ENCODE assay signal across 1 cellular context in the genomic region with DNA sequence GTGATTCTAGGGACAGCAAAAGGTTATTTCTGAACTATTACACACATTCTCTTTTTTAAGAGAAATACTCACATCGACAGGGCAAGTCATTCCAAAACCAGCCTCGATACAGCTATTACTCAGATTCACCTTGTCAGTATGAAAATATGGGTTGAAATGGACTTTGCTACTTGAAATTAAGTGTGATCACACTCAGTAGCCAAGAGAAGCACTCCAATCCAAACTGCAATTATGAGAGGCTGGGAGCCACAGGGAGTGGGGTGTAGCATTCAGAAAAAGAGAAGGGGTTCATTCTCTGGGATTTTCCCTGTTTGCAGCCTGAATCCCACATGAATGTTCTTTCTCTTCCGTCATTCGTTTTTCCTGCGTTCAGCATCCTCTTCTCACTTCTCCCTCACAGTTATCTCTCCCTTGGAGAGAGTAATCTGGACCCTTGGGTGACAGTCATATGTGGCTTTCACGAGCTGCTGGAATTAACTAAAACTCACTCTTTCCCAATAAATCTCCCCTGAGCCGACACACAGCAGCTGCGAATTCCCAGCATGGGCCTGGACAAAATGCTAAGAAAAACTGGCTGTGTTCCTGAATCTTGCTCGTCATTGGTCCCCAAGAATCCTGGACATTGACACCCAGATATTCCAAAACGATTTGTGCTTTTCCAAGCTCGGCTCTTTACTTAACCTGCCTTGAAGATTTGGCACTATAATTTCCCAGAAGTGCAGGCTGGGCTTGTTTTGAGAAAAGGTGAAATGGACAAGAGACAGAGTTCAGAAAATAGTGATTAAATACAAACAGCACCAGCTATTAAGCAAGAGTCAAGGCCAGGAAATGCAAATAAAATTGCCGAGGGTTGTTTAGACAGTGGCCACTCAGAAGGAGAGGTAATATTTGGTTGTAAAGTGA.
TF ChIP-seq lines count a peak whose summit lies in the region.

No MANE protein-coding gene starts in this region.

TF ChIP-seq in GM23338, 12 proteins besides CTCF, POLR2A, EP300 and RAD21 (continued from another document):
- TF ChIP-seq, protein P1, sequence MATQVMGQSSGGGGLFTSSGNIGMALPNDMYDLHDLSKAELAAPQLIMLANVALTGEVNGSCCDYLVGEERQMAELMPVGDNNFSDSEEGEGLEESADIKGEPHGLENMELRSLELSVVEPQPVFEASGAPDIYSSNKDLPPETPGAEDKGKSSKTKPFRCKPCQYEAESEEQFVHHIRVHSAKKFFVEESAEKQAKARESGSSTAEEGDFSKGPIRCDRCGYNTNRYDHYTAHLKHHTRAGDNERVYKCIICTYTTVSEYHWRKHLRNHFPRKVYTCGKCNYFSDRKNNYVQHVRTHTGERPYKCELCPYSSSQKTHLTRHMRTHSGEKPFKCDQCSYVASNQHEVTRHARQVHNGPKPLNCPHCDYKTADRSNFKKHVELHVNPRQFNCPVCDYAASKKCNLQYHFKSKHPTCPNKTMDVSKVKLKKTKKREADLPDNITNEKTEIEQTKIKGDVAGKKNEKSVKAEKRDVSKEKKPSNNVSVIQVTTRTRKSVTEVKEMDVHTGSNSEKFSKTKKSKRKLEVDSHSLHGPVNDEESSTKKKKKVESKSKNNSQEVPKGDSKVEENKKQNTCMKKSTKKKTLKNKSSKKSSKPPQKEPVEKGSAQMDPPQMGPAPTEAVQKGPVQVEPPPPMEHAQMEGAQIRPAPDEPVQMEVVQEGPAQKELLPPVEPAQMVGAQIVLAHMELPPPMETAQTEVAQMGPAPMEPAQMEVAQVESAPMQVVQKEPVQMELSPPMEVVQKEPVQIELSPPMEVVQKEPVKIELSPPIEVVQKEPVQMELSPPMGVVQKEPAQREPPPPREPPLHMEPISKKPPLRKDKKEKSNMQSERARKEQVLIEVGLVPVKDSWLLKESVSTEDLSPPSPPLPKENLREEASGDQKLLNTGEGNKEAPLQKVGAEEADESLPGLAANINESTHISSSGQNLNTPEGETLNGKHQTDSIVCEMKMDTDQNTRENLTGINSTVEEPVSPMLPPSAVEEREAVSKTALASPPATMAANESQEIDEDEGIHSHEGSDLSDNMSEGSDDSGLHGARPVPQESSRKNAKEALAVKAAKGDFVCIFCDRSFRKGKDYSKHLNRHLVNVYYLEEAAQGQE (IDR thresholded peaks at IDR 0.05; ENCODE audit: unreplicated experiment), result no peak
- TF ChIP-seq, protein P2, sequence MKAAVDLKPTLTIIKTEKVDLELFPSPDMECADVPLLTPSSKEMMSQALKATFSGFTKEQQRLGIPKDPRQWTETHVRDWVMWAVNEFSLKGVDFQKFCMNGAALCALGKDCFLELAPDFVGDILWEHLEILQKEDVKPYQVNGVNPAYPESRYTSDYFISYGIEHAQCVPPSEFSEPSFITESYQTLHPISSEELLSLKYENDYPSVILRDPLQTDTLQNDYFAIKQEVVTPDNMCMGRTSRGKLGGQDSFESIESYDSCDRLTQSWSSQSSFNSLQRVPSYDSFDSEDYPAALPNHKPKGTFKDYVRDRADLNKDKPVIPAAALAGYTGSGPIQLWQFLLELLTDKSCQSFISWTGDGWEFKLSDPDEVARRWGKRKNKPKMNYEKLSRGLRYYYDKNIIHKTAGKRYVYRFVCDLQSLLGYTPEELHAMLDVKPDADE (IDR thresholded peaks at IDR 0.05), result no peak
- TF ChIP-seq JUNB (IDR thresholded peaks at IDR 0.05; ENCODE audit: unreplicated experiment), result no peak
- no peak for TF ChIP-seq CREB1 (CRISPR knock-in tag; IDR thresholded peaks at IDR 0.05; ENCODE audit: low read depth)
- no peak for TF ChIP-seq NANOG (IDR thresholded peaks at IDR 0.05; ENCODE audit: borderline replicate concordance)
- TF ChIP-seq EZH2phosphoT487 (IDR thresholded peaks at IDR 0.05; ENCODE audit: unreplicated experiment), result no peak
- TF ChIP-seq ZNF331 (CRISPR knock-in tag; IDR thresholded peaks at IDR 0.05; ENCODE audit: low read depth), result no peak
